8 cellular contexts compared by ENCODE assay signal in genomic region chr1:146387750-146388469, GRCh38.
DNase-seq lines count a peak whose midpoint lies in the region; ATAC-seq and TF ChIP-seq lines count a peak whose summit lies in the region.
"Not testable (repeated sequence)": the region's sequence is repeated elsewhere in the genome, so short reads cannot be mapped to it uniquely, and the experiment has no call there.

No MANE protein-coding gene starts in this region.

- WGBS in transverse colon (ENCODE audit: low coverage in 1 of 2), 2 donors = 36 to 42% methylated on average over 4 to 5 of the region's 10 CpGs

- intact Hi-C loops in transverse colon (cut with DNase I; ENCODE audit: low total_unique reads) = not testable (repeated sequence)

- H3K4me3 Mint-ChIP-seq in osteocyte (ENCODE audit: unreplicated experiment) = peak overlapping the region; percentile 93

- peak overlapping the region; percentile 100 for H3K27ac Mint-ChIP-seq in osteocyte (ENCODE audit: unreplicated experiment)

- TF ChIP-seq EP300 in transverse colon (IDR thresholded peaks at IDR 0.05; ENCODE audit: low read depth) = not testable (repeated sequence)

- not testable (repeated sequence) for H3K4me1 ChIP-seq in NT2/D1 (ENCODE audit: insufficient read depth, insufficient read length); right atrium auricular region; transverse colon

- H3K27me3 Mint-ChIP-seq in osteocyte (ENCODE audit: unreplicated experiment) = not testable (repeated sequence)

- in situ Hi-C loops in G401 (cut with HindIII; ENCODE audit: low sequenced_read_pairs); brain microvascular endothelial cell (cut with HindIII; ENCODE audit: low pct_ligation_motif_present, low sequenced_read_pairs); transverse colon (cut with MboI; ENCODE audit: low pct_ligation_motif_present in 1 of 4, low pct_unique_long_range_greater_than_20kb in 1 of 4, low sequenced_read_pairs in 3 of 4): not testable (repeated sequence)

- not testable (repeated sequence) for H3K9me3 Mint-ChIP-seq in osteocyte (ENCODE audit: unreplicated experiment)

- not testable (repeated sequence) for H3K36me3 ChIP-seq in NT2/D1 (ENCODE audit: insufficient read depth, insufficient read length, low read length); brain microvascular endothelial cell (replicated peaks); right atrium auricular region; transverse colon

- DNase-seq in G401 (ENCODE audit: low spot score) = peak; percentile 14
- not testable (repeated sequence) for DNase-seq in NT2/D1 (ENCODE audit: low read depth, low spot score); right atrium auricular region (ENCODE audit: low spot score); osteocyte (ENCODE audit: extremely low spot score, unreplicated experiment); transverse colon
- DNase-seq in activated CD4-positive, alpha-beta T cell treated with anti-CD3 and anti-CD28 coated beads for 48 hours = peak; percentile 41
- peak; percentile 1 for DNase-seq in brain microvascular endothelial cell

- H3K4me3 ChIP-seq in NT2/D1 (ENCODE audit: insufficient read length, low read depth); brain microvascular endothelial cell (ENCODE audit: low read depth, low read length); right atrium auricular region; transverse colon: not testable (repeated sequence)

- H3K27me3 ChIP-seq in NT2/D1 (ENCODE audit: insufficient read depth, insufficient read length); brain microvascular endothelial cell (replicated peaks); right atrium auricular region; transverse colon: not testable (repeated sequence)

- not testable (repeated sequence) for H3K36me3 Mint-ChIP-seq in osteocyte (ENCODE audit: unreplicated experiment)

- not testable (repeated sequence) for TF ChIP-seq POLR2A in transverse colon (IDR thresholded peaks at IDR 0.05)

- H3K9me3 ChIP-seq in NT2/D1 (ENCODE audit: insufficient read depth, low read length); right atrium auricular region; transverse colon: not testable (repeated sequence)

- peak overlapping the region; percentile 50 for H3K9ac ChIP-seq in NT2/D1 (ENCODE audit: insufficient read length, low read depth)

- peak; percentile 55 for ATAC-seq in HG03280 (IDR thresholded peaks at IDR 0.05; ENCODE audit: unreplicated experiment)

- not testable (repeated sequence) for TF ChIP-seq CTCF in brain microvascular endothelial cell (IDR thresholded peaks at IDR 0.05; ENCODE audit: low read depth, low read length, missing control alignments); right atrium auricular region (IDR thresholded peaks at IDR 0.05); osteocyte (IDR thresholded peaks at IDR 0.05); transverse colon (IDR thresholded peaks at IDR 0.05)

- not testable (repeated sequence) for H3K4me1 Mint-ChIP-seq in osteocyte (ENCODE audit: unreplicated experiment)

- not testable (repeated sequence) for H3K27ac ChIP-seq in brain microvascular endothelial cell
- H3K27ac ChIP-seq in right atrium auricular region = peak overlapping the region; percentile 87 to 92
- peak overlapping the region; percentile 91 to 98 (median 94) for H3K27ac ChIP-seq in transverse colon
